4 cellular contexts compared by ENCODE assay signal in the genomic region with DNA sequence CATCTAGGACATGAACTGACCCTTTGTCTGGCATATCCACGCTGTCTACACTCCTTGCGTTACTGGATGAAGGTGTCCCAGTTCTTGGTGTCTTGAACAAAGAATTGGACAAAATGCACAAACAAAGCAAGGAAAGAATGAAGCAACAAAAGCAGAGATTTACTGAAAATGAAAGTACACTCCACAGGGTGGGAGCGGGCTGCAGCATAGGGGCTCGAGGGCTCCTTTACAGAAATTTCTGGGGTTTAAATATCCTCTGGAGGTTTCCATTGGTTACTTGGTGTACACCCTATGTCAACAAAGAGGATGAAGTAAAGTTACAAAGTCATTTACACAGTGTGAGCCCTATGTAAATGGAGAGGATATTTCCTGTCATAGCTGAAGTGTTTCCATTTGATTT.
DNase-seq lines count a peak whose midpoint lies in the region; ATAC-seq, FAIRE-seq and TF ChIP-seq lines count a peak whose summit lies in the region.
"Not testable (repeated sequence)": the region's sequence is repeated elsewhere in the genome, so short reads cannot be mapped to it uniquely, and the experiment has no call there.

No MANE protein-coding gene starts in this region.

- H3K4me3 ChIP-seq in HepG2 (replicated peaks in 1 of 3; ENCODE audit: insufficient read depth in 1 of 3, low read depth in 2 of 3, low read length in 3 of 3) = not testable (repeated sequence)

- not testable (repeated sequence) for H2AFZ ChIP-seq in HepG2 (ENCODE audit: low read length)

- TF ChIP-seq CTCF in HepG2 (CRISPR knock-in tag; IDR thresholded peaks at IDR 0.05) = not testable (repeated sequence)

- not testable (repeated sequence) for BruUV-seq in HepG2 (replicated peaks; lab: Mats Ljungman, UMichigan)

- not testable (repeated sequence) for H3K4me1 ChIP-seq in HepG2 (ENCODE audit: insufficient read depth, low read length)

- not testable (repeated sequence) for TF ChIP-seq RAD21 in HepG2 (CRISPR knock-in tag; IDR thresholded peaks at IDR 0.05)

- CTCF ChIA-PET in HepG2 (lab: Yijun Ruan, JAX; ENCODE audit: low intra/inter-chr PET ratio, low total read pairs) = not testable (repeated sequence)

- DNase-seq in DMS53 (lab: John Stamatoyannopoulos, UW) (peak; percentile 3), HT1080 (ENCODE audit: low read depth) (peak; percentile 34), NCI-H748 (lab: John Stamatoyannopoulos, UW; ENCODE audit: unreplicated experiment) (peak; percentile 7)
- DNase-seq in HepG2 (ENCODE audit: low spot score) = not testable (repeated sequence)

- not testable (repeated sequence) for H3K4me2 ChIP-seq in HepG2 (ENCODE audit: low read depth, low read length)

- H4K20me1 ChIP-seq in HepG2 (ENCODE audit: insufficient read depth, low read length) = not testable (repeated sequence)

- not testable (repeated sequence) for TF ChIP-seq EP300 in HepG2 (IDR thresholded peaks at IDR 0.05; ENCODE audit: low read depth in 2 of 2, low read length in 2 of 2); HepG2 (CRISPR knock-in tag; IDR thresholded peaks at IDR 0.05; ENCODE audit: borderline replicate concordance)

- H3K9me3 ChIP-seq in HepG2 (ENCODE audit: low read length) = not testable (repeated sequence)

- not testable (repeated sequence) for H3K36me3 ChIP-seq in HepG2 (replicated peaks in 1 of 2; ENCODE audit: control insufficient read depth in 1 of 2, insufficient read depth in 2 of 2, low read length in 2 of 2)

- not testable (repeated sequence) for TF ChIP-seq POLR2A in HepG2 (IDR thresholded peaks at IDR 0.05; ENCODE audit: insufficient read depth in 1 of 2, low read depth in 2 of 2, low read length in 2 of 2)

- H3K27ac ChIP-seq in HepG2 (ENCODE audit: extremely low read length, insufficient read depth, low read length) = not testable (repeated sequence)

- ATAC-seq in HepG2 = peak; percentile 39; the same call in 2 of the 3 replicates

- in situ Hi-C loops in HepG2 (cut with HindIII; ENCODE audit: extremely low pct_ligation_motif_present, low pct_unique_long_range_greater_than_20kb) = not testable (repeated sequence)

- FAIRE-seq in HepG2 (lab: Jason Lieb, UNC) = not testable (repeated sequence)

- not testable (repeated sequence) for H3K27me3 ChIP-seq in HepG2 (ENCODE audit: control insufficient read depth in 1 of 2, insufficient read depth in 2 of 2, low read length in 2 of 2)

- intact Hi-C loops in HepG2 (cut with micrococcal nuclease; ENCODE audit: unreplicated experiment) = not testable (repeated sequence)

- not testable (repeated sequence) for H3K9ac ChIP-seq in HepG2 (ENCODE audit: insufficient read depth, low read depth, low read length)

- H3K79me2 ChIP-seq in HepG2 (ENCODE audit: insufficient read depth, low read length) = not testable (repeated sequence)

- 32% methylated on average over 4 of the region's 4 CpGs for WGBS in HepG2 (ENCODE audit: low lambda C conversion rate)

- POLR2A ChIA-PET in HepG2 (lab: Yijun Ruan, JAX) = not testable (repeated sequence)

TF ChIP-seq in HepG2, 621 proteins besides CTCF, POLR2A, EP300 and RAD21:
- peak; percentile 100 for TF ChIP-seq ZNF20 (CRISPR knock-in tag; IDR thresholded peaks at IDR 0.05)
